Comparison of ENCODE assay signal across 1 cellular context in genomic region chr2:42931818-42932195, GRCh38.
TF ChIP-seq lines count a peak whose summit lies in the region.

No MANE protein-coding gene starts in this region.

TF ChIP-seq in GM23338, 12 proteins besides CTCF, POLR2A, EP300 and RAD21 (continued from another document):
- TF ChIP-seq, protein P1, sequence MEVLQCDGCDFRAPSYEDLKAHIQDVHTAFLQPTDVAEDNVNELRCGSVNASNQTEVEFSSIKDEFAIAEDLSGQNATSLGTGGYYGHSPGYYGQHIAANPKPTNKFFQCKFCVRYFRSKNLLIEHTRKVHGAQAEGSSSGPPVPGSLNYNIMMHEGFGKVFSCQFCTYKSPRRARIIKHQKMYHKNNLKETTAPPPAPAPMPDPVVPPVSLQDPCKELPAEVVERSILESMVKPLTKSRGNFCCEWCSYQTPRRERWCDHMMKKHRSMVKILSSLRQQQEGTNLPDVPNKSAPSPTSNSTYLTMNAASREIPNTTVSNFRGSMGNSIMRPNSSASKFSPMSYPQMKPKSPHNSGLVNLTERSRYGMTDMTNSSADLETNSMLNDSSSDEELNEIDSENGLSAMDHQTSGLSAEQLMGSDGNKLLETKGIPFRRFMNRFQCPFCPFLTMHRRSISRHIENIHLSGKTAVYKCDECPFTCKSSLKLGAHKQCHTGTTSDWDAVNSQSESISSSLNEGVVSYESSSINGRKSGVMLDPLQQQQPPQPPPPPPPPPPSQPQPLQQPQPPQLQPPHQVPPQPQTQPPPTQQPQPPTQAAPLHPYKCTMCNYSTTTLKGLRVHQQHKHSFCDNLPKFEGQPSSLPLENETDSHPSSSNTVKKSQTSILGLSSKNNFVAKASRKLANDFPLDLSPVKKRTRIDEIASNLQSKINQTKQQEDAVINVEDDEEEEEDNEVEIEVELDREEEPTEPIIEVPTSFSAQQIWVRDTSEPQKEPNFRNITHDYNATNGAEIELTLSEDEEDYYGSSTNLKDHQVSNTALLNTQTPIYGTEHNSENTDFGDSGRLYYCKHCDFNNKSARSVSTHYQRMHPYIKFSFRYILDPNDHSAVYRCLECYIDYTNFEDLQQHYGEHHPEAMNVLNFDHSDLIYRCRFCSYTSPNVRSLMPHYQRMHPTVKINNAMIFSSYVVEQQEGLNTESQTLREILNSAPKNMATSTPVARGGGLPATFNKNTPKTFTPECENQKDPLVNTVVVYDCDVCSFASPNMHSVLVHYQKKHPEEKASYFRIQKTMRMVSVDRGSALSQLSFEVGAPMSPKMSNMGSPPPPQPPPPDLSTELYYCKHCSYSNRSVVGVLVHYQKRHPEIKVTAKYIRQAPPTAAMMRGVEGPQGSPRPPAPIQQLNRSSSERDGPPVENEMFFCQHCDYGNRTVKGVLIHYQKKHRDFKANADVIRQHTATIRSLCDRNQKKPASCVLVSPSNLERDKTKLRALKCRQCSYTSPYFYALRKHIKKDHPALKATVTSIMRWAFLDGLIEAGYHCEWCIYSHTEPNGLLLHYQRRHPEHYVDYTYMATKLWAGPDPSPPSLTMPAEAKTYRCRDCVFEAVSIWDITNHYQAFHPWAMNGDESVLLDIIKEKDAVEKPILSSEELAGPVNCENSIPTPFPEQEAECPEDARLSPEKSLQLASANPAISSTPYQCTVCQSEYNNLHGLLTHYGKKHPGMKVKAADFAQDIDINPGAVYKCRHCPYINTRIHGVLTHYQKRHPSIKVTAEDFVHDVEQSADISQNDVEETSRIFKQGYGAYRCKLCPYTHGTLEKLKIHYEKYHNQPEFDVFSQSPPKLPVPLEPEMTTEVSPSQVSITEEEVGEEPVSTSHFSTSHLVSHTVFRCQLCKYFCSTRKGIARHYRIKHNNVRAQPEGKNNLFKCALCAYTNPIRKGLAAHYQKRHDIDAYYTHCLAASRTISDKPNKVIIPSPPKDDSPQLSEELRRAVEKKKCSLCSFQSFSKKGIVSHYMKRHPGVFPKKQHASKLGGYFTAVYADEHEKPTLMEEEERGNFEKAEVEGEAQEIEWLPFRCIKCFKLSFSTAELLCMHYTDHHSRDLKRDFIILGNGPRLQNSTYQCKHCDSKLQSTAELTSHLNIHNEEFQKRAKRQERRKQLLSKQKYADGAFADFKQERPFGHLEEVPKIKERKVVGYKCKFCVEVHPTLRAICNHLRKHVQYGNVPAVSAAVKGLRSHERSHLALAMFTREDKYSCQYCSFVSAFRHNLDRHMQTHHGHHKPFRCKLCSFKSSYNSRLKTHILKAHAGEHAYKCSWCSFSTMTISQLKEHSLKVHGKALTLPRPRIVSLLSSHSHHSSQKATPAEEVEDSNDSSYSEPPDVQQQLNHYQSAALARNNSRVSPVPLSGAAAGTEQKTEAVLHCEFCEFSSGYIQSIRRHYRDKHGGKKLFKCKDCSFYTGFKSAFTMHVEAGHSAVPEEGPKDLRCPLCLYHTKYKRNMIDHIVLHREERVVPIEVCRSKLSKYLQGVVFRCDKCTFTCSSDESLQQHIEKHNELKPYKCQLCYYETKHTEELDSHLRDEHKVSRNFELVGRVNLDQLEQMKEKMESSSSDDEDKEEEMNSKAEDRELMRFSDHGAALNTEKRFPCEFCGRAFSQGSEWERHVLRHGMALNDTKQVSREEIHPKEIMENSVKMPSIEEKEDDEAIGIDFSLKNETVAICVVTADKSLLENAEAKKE (CRISPR knock-in tag; IDR thresholded peaks at IDR 0.05) = no peak
- TF ChIP-seq POLR2AphosphoS5 (IDR thresholded peaks at IDR 0.05; ENCODE audit: low read depth) (no peak), CREB1 (CRISPR knock-in tag; IDR thresholded peaks at IDR 0.05; ENCODE audit: low read depth) (no peak), STAT1 (IDR thresholded peaks at IDR 0.05; ENCODE audit: unreplicated experiment) (no peak)
